In genomic region chr4:74933562-74934015, GRCh38 we compare ENCODE assay signal across 8 cellular contexts. TPM values are rescaled to one million over a fixed set of nuclear protein-coding genes. Genes with fewer than 3 reads are reported as not detected.
DNase-seq lines count a peak whose midpoint lies in the region; ATAC-seq and TF ChIP-seq lines count a peak whose summit lies in the region.

No MANE protein-coding gene starts in this region.

- H3K27me3 ChIP-seq in HAP-1 (ENCODE audit: low read depth) (no peaks in the 10 kb centered on the region), ascending aorta (no peaks in the 10 kb centered on the region)

- DNase-seq in AG20443 (ENCODE audit: low spot score) (peak; percentile 16), HAP-1 (ENCODE audit: low spot score in 2 of 2) (peak in 1 of 2 experiments; percentile 33), ascending aorta (ENCODE audit: low spot score in 2 of 2) (peak in 1 of 2 donors; percentile 65), iris pigment epithelial cell (ENCODE audit: low read depth) (peak; percentile 6), NCI-H226 (no peak), NCI-H1092 (lab: John Stamatoyannopoulos, UW) (no peak)
- peak in 1 of 2 donors; percentile 7 for DNase-seq in stimulated activated naive CD8-positive, alpha-beta T cell treated with anti-CD3 and anti-CD28 coated beads, Interleukin-15, amount 100 ng/mL, for 72 hours

- intact Hi-C loops in ascending aorta (cut with DNase I): loop anchor here (2.0 to 10.0 kb wide), 8 partner anchors 31 to 791 kb away; partner anchors contain the start of genes RCHY1, THAP6 and USO1

- peak overlapping the region; percentile 67 for H3K4me3 ChIP-seq in HAP-1
- peak overlapping the region; percentile 72 to 77 for H3K4me3 ChIP-seq in ascending aorta

- no peak for ATAC-seq in stimulated activated naive CD8-positive, alpha-beta T cell treated with anti-CD3 and anti-CD28 coated beads, Interleukin-15, amount 100 ng/mL, for 72 hours
- ATAC-seq in HG03108 (IDR thresholded peaks at IDR 0.05; ENCODE audit: unreplicated experiment): no peak

- H3K27me3 Mint-ChIP-seq in stimulated activated naive CD8-positive, alpha-beta T cell treated with anti-CD3 and anti-CD28 coated beads, Interleukin-15, amount 100 ng/mL, for 72 hours: peaks cover 72% of the 10 kb centered on the region

- TF ChIP-seq CTCF in ascending aorta (IDR thresholded peaks at IDR 0.05): no peak

- H3K9me3 ChIP-seq in HAP-1 (no peaks in the 10 kb centered on the region), ascending aorta (no peaks in the 10 kb centered on the region)

- peak overlapping the region; percentile 87 to 89 for H3K27ac ChIP-seq in ascending aorta

- peak overlapping the region; percentile 76 to 83 for H3K4me3 Mint-ChIP-seq in stimulated activated naive CD8-positive, alpha-beta T cell treated with anti-CD3 and anti-CD28 coated beads, Interleukin-15, amount 100 ng/mL, for 72 hours

- peaks cover 8% of the 10 kb centered on the region for H3K4me1 ChIP-seq in HAP-1
- H3K4me1 ChIP-seq in ascending aorta: peaks cover 0 to 5% of the 10 kb centered on the region in 2 donors

- no peaks in the 10 kb centered on the region for H3K9me3 Mint-ChIP-seq in stimulated activated naive CD8-positive, alpha-beta T cell treated with anti-CD3 and anti-CD28 coated beads, Interleukin-15, amount 100 ng/mL, for 72 hours

- in situ Hi-C loops in HAP-1 (cut with MboI; ENCODE audit: low sequenced_read_pairs): no loop called here

- peak overlapping the region in 1 of 2 donors; percentile 59 for H3K27ac Mint-ChIP-seq in stimulated activated naive CD8-positive, alpha-beta T cell treated with anti-CD3 and anti-CD28 coated beads, Interleukin-15, amount 100 ng/mL, for 72 hours

- peaks cover 18% of the 10 kb centered on the region for H3K4me1 Mint-ChIP-seq in stimulated activated naive CD8-positive, alpha-beta T cell treated with anti-CD3 and anti-CD28 coated beads, Interleukin-15, amount 100 ng/mL, for 72 hours

- H3K36me3 ChIP-seq in HAP-1 (replicated peaks) (no peaks in the 10 kb centered on the region), ascending aorta (no peaks in the 10 kb centered on the region)

RNA-seq across cellular contexts. Expression of gene PARM1, which starts 0.7 kb away (rescaled TPM):
- total RNA-seq in ascending aorta: 116 TPM

Comparison
In these comparisons a context has a peak if more than half of its experiments do, and no peak if none do; other contexts are left out.
1. DNase-seq: peak in AG20443 (single experiment) and iris pigment epithelial cell (single experiment); none in NCI-H226 (single experiment) and NCI-H1092 (single experiment).